12 cellular contexts compared by ENCODE assay signal in genomic region chr10:118504044-118504944, GRCh38.
DNase-seq lines count a peak whose midpoint lies in the region; ATAC-seq and TF ChIP-seq lines count a peak whose summit lies in the region.
"Had no signal": no experiment of that assay in that cellular context is flagged by ENCODE, and none has a peak within 500 bp of the region (broad histone marks: within the 10 kb centered on the region; RNA-seq: fewer than 3 reads in every experiment).

No MANE protein-coding gene starts in this region.

- no peak for TF ChIP-seq CTCF in HFF-Myc (IDR thresholded peaks at IDR 0.05; ENCODE audit: low read depth, low read length, missing control alignments)

- H3K4me1 Mint-ChIP-seq in activated CD8-positive, alpha-beta T cell treated with anti-CD3 and anti-CD28 coated beads, Interleukin-2, amount 10 ng/mL, durations not matched to agents 7 days and 5 days (ENCODE audit: low read depth), result peaks cover 11% of the 10 kb centered on the region

- H3K27ac ChIP-seq in ACC112 (ENCODE audit: low read depth, low read length), result peak overlapping the region; percentile 25
- H3K27ac ChIP-seq: cardiac muscle cell, right lobe of liver had no signal

- no peaks in the 10 kb centered on the region for H3K27me3 ChIP-seq in ACC112 (ENCODE audit: insufficient read depth, low read length)
- H3K27me3 ChIP-seq: cardiac muscle cell, right lobe of liver had no signal

- peaks cover 20% of the 10 kb centered on the region for H3K27me3 Mint-ChIP-seq in activated CD8-positive, alpha-beta T cell treated with anti-CD3 and anti-CD28 coated beads, Interleukin-2, amount 10 ng/mL, durations not matched to agents 7 days and 5 days (ENCODE audit: low read depth)

- CTCF ChIA-PET in activated CD8-positive, alpha-beta T cell treated with anti-CD3 and anti-CD28 coated beads, Interleukin-2, amount 10 ng/mL, durations not matched to agents 7 days and 5 days (lab: Charles Lee), result interaction anchor here (0.6 to 1.7 kb wide), 3 partner anchors 45 to 279 kb away, joined by 3 to 8 read pairs (median 3); no protein-coding TSS in a partner anchor

- no peaks in the 10 kb centered on the region for H3K36me3 Mint-ChIP-seq in activated CD8-positive, alpha-beta T cell treated with anti-CD3 and anti-CD28 coated beads, Interleukin-2, amount 10 ng/mL, durations not matched to agents 7 days and 5 days (ENCODE audit: low read depth)
- no peaks in the 10 kb centered on the region for H3K36me3 Mint-ChIP-seq in activated naive CD4-positive, alpha-beta T cell treated with anti-CD3 and anti-CD28 coated beads, Interleukin-2, amount 50 U/mL, for 72 hours
- H3K36me3 Mint-ChIP-seq: CD4-positive, CD25-positive, alpha-beta regulatory T cell had no signal

- no peak overlapping the region for H3K27ac Mint-ChIP-seq in activated CD8-positive, alpha-beta T cell treated with anti-CD3 and anti-CD28 coated beads, Interleukin-2, amount 10 ng/mL, durations not matched to agents 7 days and 5 days
- H3K27ac Mint-ChIP-seq in activated naive CD4-positive, alpha-beta T cell treated with anti-CD3 and anti-CD28 coated beads, Interleukin-2, amount 50 U/mL, for 72 hours, result no peak overlapping the region
- H3K27ac Mint-ChIP-seq: CD4-positive, CD25-positive, alpha-beta regulatory T cell had no signal

- no peaks in the 10 kb centered on the region for H3K79me2 ChIP-seq in ACC112 (ENCODE audit: control insufficient read depth, insufficient read depth, low read length, unreplicated experiment)

- ATAC-seq in activated CD8-positive, alpha-beta T cell treated with anti-CD3 and anti-CD28 coated beads, Interleukin-2, amount 10 ng/mL, durations not matched to agents 7 days and 5 days, result no peak
- ATAC-seq in HG02623 (IDR thresholded peaks at IDR 0.05; ENCODE audit: unreplicated experiment), result no peak
- ATAC-seq in activated naive CD4-positive, alpha-beta T cell treated with anti-CD3 and anti-CD28 coated beads, Interleukin-2, amount 50 U/mL, for 72 hours, result no peak

- peaks cover 30% of the 10 kb centered on the region for H3K4me1 ChIP-seq in ACC112 (ENCODE audit: control insufficient read depth, insufficient read depth, low read length, unreplicated experiment)
- H3K4me1 ChIP-seq: right lobe of liver had no signal

- DNase-seq in HFF-Myc (ENCODE audit: extremely low read depth, low read depth) (peak; percentile 22), RPMI7951 (ENCODE audit: low read depth) (peak; percentile 76), foreskin melanocyte (peak; percentile 26), retina (no peak)
- no peak for DNase-seq in activated CD8-positive, alpha-beta T cell treated with anti-CD3 and anti-CD28 coated beads, Interleukin-2, amount 10 ng/mL, durations not matched to agents 7 days and 5 days
- DNase-seq in activated naive CD4-positive, alpha-beta T cell treated with anti-CD3 and anti-CD28 coated beads, Interleukin-2, amount 50 U/mL, for 72 hours (ENCODE audit: low spot score in 2 of 2), result no peak
- DNase-seq: activated CD4-positive, alpha-beta T cell treated with anti-CD3 and anti-CD28 coated beads, Interleukin-2, amount 50 U/mL, for 48 hours; CD4-positive, CD25-positive, alpha-beta regulatory T cell; right lobe of liver had no signal

- POLR2A ChIA-PET in activated CD8-positive, alpha-beta T cell treated with anti-CD3 and anti-CD28 coated beads, Interleukin-2, amount 10 ng/mL, durations not matched to agents 7 days and 5 days (lab: Charles Lee), result no interaction called here

- H3K36me3 ChIP-seq in ACC112 (ENCODE audit: insufficient read depth, low read length), result no peaks in the 10 kb centered on the region
- H3K36me3 ChIP-seq: cardiac muscle cell, right lobe of liver had no signal

- peak overlapping the region; percentile 62 for H2AFZ ChIP-seq in ACC112 (ENCODE audit: low read length, unreplicated experiment)

- H3K4me3 Mint-ChIP-seq in activated CD8-positive, alpha-beta T cell treated with anti-CD3 and anti-CD28 coated beads, Interleukin-2, amount 10 ng/mL, durations not matched to agents 7 days and 5 days, result no peak overlapping the region
- H3K4me3 Mint-ChIP-seq: CD4-positive, CD25-positive, alpha-beta regulatory T cell had no signal

- no peaks in the 10 kb centered on the region for H3K9me3 Mint-ChIP-seq in activated CD8-positive, alpha-beta T cell treated with anti-CD3 and anti-CD28 coated beads, Interleukin-2, amount 10 ng/mL, durations not matched to agents 7 days and 5 days (ENCODE audit: insufficient read depth)
- H3K9me3 Mint-ChIP-seq in activated naive CD4-positive, alpha-beta T cell treated with anti-CD3 and anti-CD28 coated beads, Interleukin-2, amount 50 U/mL, for 72 hours, result no peaks in the 10 kb centered on the region
- H3K9me3 Mint-ChIP-seq: CD4-positive, CD25-positive, alpha-beta regulatory T cell had no signal

- H3K4me3 ChIP-seq in ACC112 (ENCODE audit: low read depth, low read length) (no peak overlapping the region), HFF-Myc (replicated peaks; ENCODE audit: low read depth, low read length) (no peak overlapping the region)
- H3K4me3 ChIP-seq: cardiac muscle cell, right lobe of liver had no signal

Comparison
In these comparisons a context has a peak if more than half of its experiments do, and no peak if none do; other contexts are left out.
1. DNase-seq: peak in HFF-Myc (single experiment), RPMI7951 (single experiment) and foreskin melanocyte (single experiment); none in activated CD8-positive, alpha-beta T cell treated with anti-CD3 and anti-CD28 coated beads, Interleukin-2, amount 10 ng/mL, durations not matched to agents 7 days and 5 days (single experiment), retina (single experiment) and activated naive CD4-positive, alpha-beta T cell treated with anti-CD3 and anti-CD28 coated beads, Interleukin-2, amount 50 U/mL, for 72 hours (0 of 2).